13 cellular contexts compared by ENCODE assay signal in the genomic region with DNA sequence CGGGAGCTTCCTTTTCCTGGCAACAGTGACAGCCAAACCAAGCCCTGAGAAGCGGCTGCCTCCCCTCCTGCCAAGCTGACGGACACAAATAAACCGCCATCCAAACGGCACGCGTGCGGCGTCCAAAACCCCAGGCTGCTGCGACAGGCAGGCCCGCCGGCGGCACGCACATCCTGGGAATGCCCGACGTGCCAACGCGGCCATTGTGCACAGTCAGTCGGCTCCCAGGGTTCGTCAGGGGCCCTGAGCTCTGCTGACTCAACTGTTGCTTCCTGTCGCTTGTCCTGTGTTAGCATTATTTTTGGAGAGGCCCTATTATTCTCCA. TPM values are rescaled to one million over a fixed set of nuclear protein-coding genes. Genes with fewer than 3 reads are reported as not detected.
DNase-seq lines count a peak whose midpoint lies in the region; ATAC-seq and TF ChIP-seq lines count a peak whose summit lies in the region.
"Had no signal": no experiment of that assay in that cellular context is flagged by ENCODE, and none has a peak within 500 bp of the region (broad histone marks: within the 10 kb centered on the region; RNA-seq: fewer than 3 reads in every experiment).

No MANE protein-coding gene starts in this region.

- intact Hi-C loops in breast epithelium (cut with DNase I; ENCODE audit: low total_unique reads) = no loop called here
- intact Hi-C loops in left ventricle myocardium superior (cut with micrococcal nuclease) = no loop called here
- intact Hi-C loops in sigmoid colon (cut with DNase I) = no loop called here

- peaks cover 53% of the 10 kb centered on the region for H3K79me2 ChIP-seq in MM.1S (ENCODE audit: low read length)

- H3K4me3 ChIP-seq in HUES48 (ENCODE audit: low read depth, low read length) (no peak overlapping the region), breast epithelium (peak overlapping the region in 2 of 3 donors; percentile 23 to 49), sigmoid colon (no peak overlapping the region), MM.1S (ENCODE audit: low read length) (no peak overlapping the region)
- H3K4me3 ChIP-seq: BLaER1 had no signal

- H3K27me3 ChIP-seq in HUES48 (ENCODE audit: control insufficient read depth, insufficient read depth, low read length) = peaks cover 3% of the 10 kb centered on the region; the same call in 1 of the 2 replicates
- H3K27me3 ChIP-seq in breast epithelium = no peaks in the 10 kb centered on the region
- no peaks in the 10 kb centered on the region for H3K27me3 ChIP-seq in sigmoid colon
- no peaks in the 10 kb centered on the region for H3K27me3 ChIP-seq in MM.1S (replicated peaks; ENCODE audit: insufficient read depth, low read length)

- H2AFZ ChIP-seq in MM.1S (ENCODE audit: low read length) = no peak overlapping the region

- 85 to 87% methylated on average over 21 of the region's 21 CpGs for WGBS in sigmoid colon, 2 donors

- ATAC-seq in left ventricle myocardium superior (no peak), omental fat pad (ENCODE audit: low FRiP score) (no peak)
- ATAC-seq: naive thymus-derived CD4-positive, alpha-beta T cell had no signal

- H3F3A ChIP-seq in MM.1S (ENCODE audit: insufficient read depth, low read length) = peaks cover 25% of the 10 kb centered on the region

- H3K27ac ChIP-seq in HUES48 (ENCODE audit: low read depth, low read length) (peak overlapping the region; percentile 13), breast epithelium (peak overlapping the region; percentile 77 to 87), sigmoid colon (peak overlapping the region; percentile 52 to 87 (median 78)), MM.1S (ENCODE audit: low read length) (no peak overlapping the region)
- H3K27ac ChIP-seq: BLaER1 had no signal

- no peak overlapping the region for H3K4me2 ChIP-seq in MM.1S (ENCODE audit: low read depth, low read length)
- H3K4me2 ChIP-seq: BLaER1 had no signal

- no peaks in the 10 kb centered on the region for H3K9me3 ChIP-seq in HUES48 (ENCODE audit: control insufficient read depth, insufficient read depth, low read length)
- H3K9me3 ChIP-seq in breast epithelium = no peaks in the 10 kb centered on the region
- no peaks in the 10 kb centered on the region for H3K9me3 ChIP-seq in sigmoid colon
- H3K9me3 ChIP-seq in MM.1S (replicated peaks; ENCODE audit: insufficient read depth, low read length) = no peaks in the 10 kb centered on the region
- H3K9me3 ChIP-seq: BLaER1 had no signal

- H3K36me3 ChIP-seq in HUES48 (ENCODE audit: control insufficient read depth, insufficient read depth, low read length) = peaks cover 15% of the 10 kb centered on the region
- H3K36me3 ChIP-seq in breast epithelium = no peaks in the 10 kb centered on the region
- H3K36me3 ChIP-seq in sigmoid colon = peaks cover 7 to 46% (median 14%) of the 10 kb centered on the region in 4 donors
- H3K36me3 ChIP-seq in MM.1S (replicated peaks; ENCODE audit: insufficient read depth, low read length) = no peaks in the 10 kb centered on the region
- H3K36me3 ChIP-seq: BLaER1 had no signal

- no peaks in the 10 kb centered on the region for H4K20me1 ChIP-seq in MM.1S (ENCODE audit: insufficient read depth, low read length)

- TF ChIP-seq POLR2A in breast epithelium (IDR thresholded peaks at IDR 0.05) (no peak), sigmoid colon (IDR thresholded peaks at IDR 0.05) (no peak)

- no peak for TF ChIP-seq EP300 in sigmoid colon (IDR thresholded peaks at IDR 0.05)

- peak in 1 of 2 donors; percentile 61 for DNase-seq in breast epithelium (ENCODE audit: low spot score in 2 of 2)
- DNase-seq in left ventricle myocardium superior = peak; percentile 59
- no peak for DNase-seq in sigmoid colon
- no peak for DNase-seq in midbrain (lab: John Stamatoyannopoulos, UW)
- DNase-seq in GM20000 (ENCODE audit: low spot score) = no peak
- no peak for DNase-seq in omental fat pad (ENCODE audit: low spot score)
- no peak for DNase-seq in MM.1S
- DNase-seq: activated CD4-positive, alpha-beta T cell treated with anti-CD3 and anti-CD28 coated beads, Interleukin-2, amount 10 ng/mL, durations not matched to agents 7 days and 5 days; naive thymus-derived CD4-positive, alpha-beta T cell; NCI-H2107; SIG-M5 had no signal

- no peaks in the 10 kb centered on the region for H3K9me2 ChIP-seq in MM.1S (replicated peaks; ENCODE audit: insufficient read depth, low read length)

- H3K4me1 ChIP-seq in HUES48 (ENCODE audit: control insufficient read depth, insufficient read depth, low read length) (peaks cover 83% of the 10 kb centered on the region), breast epithelium (peaks cover 4 to 16% of the 10 kb centered on the region in 2 donors), sigmoid colon (peaks cover 0 to 85% (median 59%) of the 10 kb centered on the region in 4 donors), MM.1S (ENCODE audit: low read length) (peaks cover 5% of the 10 kb centered on the region)

- TF ChIP-seq CTCF in breast epithelium (IDR thresholded peaks at IDR 0.05) (no peak), sigmoid colon (IDR thresholded peaks at IDR 0.05) (no peak), GM20000 (IDR thresholded peaks at IDR 0.05; ENCODE audit: extremely low read depth, missing control alignments) (no peak), omental fat pad (IDR thresholded peaks at IDR 0.05) (no peak), MM.1S (IDR thresholded peaks at IDR 0.05; ENCODE audit: low read length) (no peak)

- H3K9ac ChIP-seq in HUES48 (ENCODE audit: low read depth, low read length) (no peak overlapping the region), MM.1S (ENCODE audit: low read length) (no peak overlapping the region)
- H3K9ac ChIP-seq: BLaER1 had no signal

RNA-seq across cellular contexts. Expression of a gene that starts 6.8 kb away (rescaled TPM):
- total RNA-seq in breast epithelium (10 to 100 TPM; 49.0 to 97.9 (median 75.7) TPM), left ventricle myocardium superior (17.0 TPM), sigmoid colon (10 to 100 TPM; 29.9 to 76.4 (median 53.1) TPM), omental fat pad (100 to 1,000 TPM in 1 of 4 donors, 10 to 100 TPM in 3; 64.2 to 153 (median 85.7) TPM)
- 10 to 100 TPM in 1 of 3 donors, 1 to 10 TPM in 2; 3.9 to 32.4 (median 4.2) TPM for polyA plus RNA-seq in sigmoid colon

Comparison
In these comparisons a context has a peak if more than half of its experiments do, and no peak if none do; other contexts are left out.
1. H3K4me3 ChIP-seq: peak in breast epithelium (2 of 3); none in HUES48 (single experiment), sigmoid colon (0 of 4) and MM.1S (single experiment).